28 cellular contexts compared by ENCODE assay signal in the genomic region with DNA sequence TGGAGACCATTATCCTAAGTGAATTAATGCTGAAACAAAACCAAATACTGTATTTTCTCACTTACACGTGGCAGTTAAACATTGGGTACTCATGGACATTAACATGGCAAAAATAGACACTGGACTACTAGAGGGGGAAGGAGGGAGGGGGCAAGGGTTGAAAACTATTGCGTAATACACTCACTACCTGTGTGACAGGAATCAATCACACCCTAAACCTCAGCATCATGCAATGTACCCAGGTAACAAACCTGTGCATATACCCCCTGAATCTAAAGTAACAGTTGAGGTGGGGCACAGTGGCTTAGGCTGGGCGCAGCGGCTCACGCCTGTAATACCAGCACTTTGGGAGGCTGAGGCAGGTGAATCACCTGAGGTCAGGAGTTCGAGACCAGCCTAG.
"Had no signal": no experiment of that assay in that cellular context is flagged by ENCODE, and none has a peak within 500 bp of the region (broad histone marks: within the 10 kb centered on the region; RNA-seq: fewer than 3 reads in every experiment).

No MANE protein-coding gene starts in this region.

- H3K27me3 ChIP-seq: neural progenitor cell, ovary, spleen, suprapubic skin, testis, tibial artery, transverse colon, upper lobe of right lung, uterus had no signal

- H3K4me1 ChIP-seq: neural progenitor cell, parathyroid adenoma, psoas muscle, spleen, suprapubic skin, testis, tibial artery, transverse colon, upper lobe of right lung, uterus had no signal

- H3K36me3 ChIP-seq: neural progenitor cell, ovary, spleen, suprapubic skin, tibial artery, transverse colon, upper lobe of right lung, uterus had no signal

- H3K4me3 ChIP-seq: neural progenitor cell, ovary, psoas muscle, skin epidermis, smooth muscle cell, spleen, suprapubic skin, testis, tibial artery, transverse colon, upper lobe of right lung, uterus had no signal

- DNase-seq: natural killer cell; occipital lobe; ovary; posterior cingulate gyrus; psoas muscle; right cardiac atrium; spleen; stimulated activated CD4-positive, alpha-beta T cell treated with anti-CD3 and anti-CD28 coated beads, Interleukin-12 subunit alpha, Interleukin-12 subunit beta, amount 100 ng/mL, for 4 hours; stimulated activated CD4-positive, alpha-beta T cell treated with anti-CD3 and anti-CD28 coated beads, Interleukin-1b, Interleukin-23, amount 100 ng/mL, for 48 hours; stimulated activated CD4-positive, alpha-beta T cell treated with anti-CD3 and anti-CD28 coated beads, Interleukin-4, amount 100 ng/mL, for 1 hour; stimulated activated CD4-positive, alpha-beta T cell treated with anti-CD3 and anti-CD28 coated beads, Interleukin-4, amount 100 ng/mL, for 4 hours; stimulated activated CD8-positive, alpha-beta memory T cell treated with anti-CD3 and anti-CD28 coated beads, Interleukin-4, amount 100 ng/mL, for 48 hours; stimulated activated naive CD4-positive, alpha-beta T cell; stimulated activated naive CD8-positive, alpha-beta T cell treated with anti-CD3 and anti-CD28 coated beads, Interleukin-15, amount 100 ng/mL, for 72 hours; stimulated activated naive CD8-positive, alpha-beta T cell treated with anti-CD3 and anti-CD28 coated beads, Interleukin-15, Interleukin-2, amounts not matched to agents 100 U/mL and 50 U/mL, for 24 hours; substantia nigra; testis; tibial artery; transverse colon; upper lobe of right lung; uterus had no signal

- H3K4me2 ChIP-seq: neural progenitor cell, smooth muscle cell had no signal

- H3K9ac ChIP-seq: neural progenitor cell, parathyroid adenoma had no signal

- H3K27ac ChIP-seq: neural progenitor cell, ovary, parathyroid adenoma, psoas muscle, skin epidermis, spleen, suprapubic skin, testis, tibial artery, transverse colon, upper lobe of right lung, uterus had no signal

- ATAC-seq: natural killer cell; psoas muscle; right cardiac atrium; sciatic nerve; stimulated activated memory B cell treated with anti-CD40 and anti-IgM and Interleukin-4, amounts not matched to agents 10 μg/mL and 1 μg/mL and 100 μg/mL, for 72 hours; stimulated activated naive CD8-positive, alpha-beta T cell treated with anti-CD3 and anti-CD28 coated beads, Interleukin-15, amount 100 ng/mL, for 72 hours; stimulated activated naive CD8-positive, alpha-beta T cell treated with anti-CD3 and anti-CD28 coated beads, Interleukin-15, Interleukin-2, amounts not matched to agents 100 U/mL and 50 U/mL, for 24 hours; upper lobe of right lung had no signal

- H3K9me3 ChIP-seq: ovary, psoas muscle, spleen, suprapubic skin, testis, tibial artery, transverse colon, upper lobe of right lung, uterus had no signal

- H3K79me2 ChIP-seq: parathyroid adenoma had no signal

- H2AFZ ChIP-seq: parathyroid adenoma had no signal
